ENCODE assay signal across 2 cellular contexts in genomic region chr4:40193578-40193977, GRCh38.
TF ChIP-seq lines count a peak whose summit lies in the region.

No MANE protein-coding gene starts in this region.

TF ChIP-seq in A549, 52 proteins besides CTCF, POLR2A, EP300 and RAD21:
- no peak for TF ChIP-seq CHD2 (IDR thresholded peaks at IDR 0.05; ENCODE audit: low read length, partially characterized antibody)

TF ChIP-seq in H1, 55 proteins besides CTCF, POLR2A, EP300 and RAD21:
- TF ChIP-seq BACH1 (IDR thresholded peaks at IDR 0.05; ENCODE audit: low read length) (no peak), JUND (IDR thresholded peaks at IDR 0.05; ENCODE audit: low read length) (no peak), PHF8 (conservative IDR thresholded peaks at IDR 0.05; ENCODE audit: low read depth, low read length) (no peak), TBP (IDR thresholded peaks at IDR 0.05; ENCODE audit: low read depth, low read length) (no peak), JUN (IDR thresholded peaks at IDR 0.05; ENCODE audit: low read depth, low read length) (no peak), CTBP2 (IDR thresholded peaks at IDR 0.05; ENCODE audit: borderline replicate concordance, insufficient read depth, insufficient read length, low read length) (no peak), YY1 (IDR thresholded peaks at IDR 0.05; ENCODE audit: low read depth, low read length) (no peak)
